In the genomic region with DNA sequence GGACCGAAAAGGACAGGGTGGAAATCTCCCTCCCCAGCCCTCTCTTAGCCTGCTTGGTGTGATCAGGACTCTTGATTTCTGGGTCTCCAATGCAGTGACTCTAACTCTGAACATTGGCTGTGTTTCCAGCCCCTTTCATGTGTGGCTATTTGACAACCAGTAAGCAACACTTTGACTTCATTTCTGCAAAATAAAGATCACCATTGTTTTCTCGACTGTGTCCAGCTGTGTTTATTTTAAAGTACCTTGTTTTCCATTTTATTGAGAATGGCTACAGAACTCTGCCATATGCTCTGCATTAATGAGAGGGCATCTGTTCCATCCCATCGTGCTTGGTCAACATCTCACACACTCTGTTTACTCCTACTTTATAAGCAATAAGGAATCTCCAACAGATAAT, we compare ENCODE assay signal across 15 cellular contexts.
A peak's percentile ranks its signal among the peaks of the same experiment; 100 is the strongest.
DNase-seq lines count a peak whose midpoint lies in the region; ATAC-seq lines count a peak whose summit lies in the region.
"Had no signal": no experiment of that assay in that cellular context is flagged by ENCODE, and none has a peak within 500 bp of the region (broad histone marks: within the 10 kb centered on the region; RNA-seq: fewer than 3 reads in every experiment).

No MANE protein-coding gene starts in this region.

- H3K27ac Mint-ChIP-seq in activated T-cell treated with anti-CD3 and anti-CD28 coated beads, Interleukin-2, amount 50 U/mL, for 24 hours = peak overlapping the region; percentile 94
- peak overlapping the region; percentile 92 to 95 for H3K27ac Mint-ChIP-seq in effector memory CD8-positive, alpha-beta T cell

- H3K27ac ChIP-seq in substantia nigra (ENCODE audit: low read depth, low read length, poor library complexity, severe bottlenecking) = peak overlapping the region; percentile 82
- H3K27ac ChIP-seq: gastroesophageal sphincter, testis had no signal

- no peak for DNase-seq in activated T-cell treated with anti-CD3 and anti-CD28 coated beads, Interleukin-2, amount 50 U/mL, for 24 hours
- DNase-seq in activated T-cell treated with anti-CD3 and anti-CD28 coated beads, Interleukin-2, amount 50 U/mL, for 1 hour = no peak
- DNase-seq in NCI-H524 (lab: John Stamatoyannopoulos, UW) (peak; percentile 32 to 85), substantia nigra (lab: John Stamatoyannopoulos, UW) (no peak), AG08396 (ENCODE audit: low spot score) (no peak), NCI-H1417 treated with DMSO at 0.1 percent for 48 hours (lab: John Stamatoyannopoulos, UW) (no peak)
- no peak for DNase-seq in effector memory CD8-positive, alpha-beta T cell
- DNase-seq: activated CD4-positive, CD25-positive, alpha-beta regulatory T cell; occipital lobe; OCI-M1; SK-N-SH had no signal

- no peaks in the 10 kb centered on the region for H3K27me3 Mint-ChIP-seq in activated T-cell treated with anti-CD3 and anti-CD28 coated beads, Interleukin-2, amount 50 U/mL, for 24 hours
- no peaks in the 10 kb centered on the region for H3K27me3 Mint-ChIP-seq in effector memory CD8-positive, alpha-beta T cell

- H3K36me3 Mint-ChIP-seq in activated T-cell treated with anti-CD3 and anti-CD28 coated beads, Interleukin-2, amount 50 U/mL, for 24 hours (ENCODE audit: low read depth) = no peaks in the 10 kb centered on the region
- H3K36me3 Mint-ChIP-seq in effector memory CD8-positive, alpha-beta T cell (ENCODE audit: insufficient read depth) = peaks cover 34% of the 10 kb centered on the region

- H3K9me3 Mint-ChIP-seq in activated T-cell treated with anti-CD3 and anti-CD28 coated beads, Interleukin-2, amount 50 U/mL, for 24 hours = no peaks in the 10 kb centered on the region
- H3K9me3 Mint-ChIP-seq in effector memory CD8-positive, alpha-beta T cell = no peaks in the 10 kb centered on the region
- H3K9me3 Mint-ChIP-seq: activated T-helper 1 cell treated with anti-CD3 and anti-CD28 coated beads, Interleukin-12 subunit alpha, Interleukin-12 subunit beta, Interleukin-2, Interleukin-4 antibody, amounts not matched to agents 30 ng/mL and 10 ng/mL and 1 ng/mL, durations not matched to agents 14 hours and 24 hours and 36 hours had no signal

- H3K4me1 Mint-ChIP-seq in activated T-cell treated with anti-CD3 and anti-CD28 coated beads, Interleukin-2, amount 50 U/mL, for 24 hours (ENCODE audit: low read depth) = peaks cover 92% of the 10 kb centered on the region
- peaks cover 53 to 63% of the 10 kb centered on the region in 2 donors for H3K4me1 Mint-ChIP-seq in effector memory CD8-positive, alpha-beta T cell (ENCODE audit: low read depth in 2 of 2)

- H3K4me3 Mint-ChIP-seq in activated T-cell treated with anti-CD3 and anti-CD28 coated beads, Interleukin-2, amount 50 U/mL, for 24 hours = no peak overlapping the region
- H3K4me3 Mint-ChIP-seq in effector memory CD8-positive, alpha-beta T cell = peak overlapping the region; percentile 40 to 88
- H3K4me3 Mint-ChIP-seq: activated T-helper 1 cell treated with anti-CD3 and anti-CD28 coated beads, Interleukin-12 subunit alpha, Interleukin-12 subunit beta, Interleukin-2, Interleukin-4 antibody, amounts not matched to agents 30 ng/mL and 10 ng/mL and 1 ng/mL, durations not matched to agents 14 hours and 24 hours and 36 hours had no signal

- ATAC-seq in effector memory CD8-positive, alpha-beta T cell (replicated peaks) = no peak
- no peak for ATAC-seq in HG03354 (IDR thresholded peaks at IDR 0.05; ENCODE audit: poor library complexity, severe bottlenecking, unreplicated experiment)
- ATAC-seq: gastroesophageal sphincter had no signal

Comparison
In these comparisons a context has a peak if more than half of its experiments do, and no peak if none do; other contexts are left out.
1. DNase-seq: peak in NCI-H524 (2 of 2); none in activated T-cell treated with anti-CD3 and anti-CD28 coated beads, Interleukin-2, amount 50 U/mL, for 24 hours (single experiment), activated T-cell treated with anti-CD3 and anti-CD28 coated beads, Interleukin-2, amount 50 U/mL, for 1 hour (single experiment), effector memory CD8-positive, alpha-beta T cell (0 of 3), substantia nigra (0 of 49), AG08396 (single experiment) and NCI-H1417 treated with DMSO at 0.1 percent for 48 hours (single experiment).